8 cellular contexts compared by ENCODE assay signal in genomic region chr14:105486974-105487448, GRCh38.
A peak's percentile ranks its signal among the peaks of the same experiment; 100 is the strongest.
DNase-seq lines count a peak whose midpoint lies in the region; TF ChIP-seq lines count a peak whose summit lies in the region.

No MANE protein-coding gene starts in this region.

- H3K27me3 ChIP-seq in iPS DF 6.9 (ENCODE audit: control insufficient read depth, insufficient read depth, low read length), result peaks cover 7% of the 10 kb centered on the region; the same call in 1 of the 2 replicates
- peaks cover 19% of the 10 kb centered on the region for H3K27me3 ChIP-seq in brain microvascular endothelial cell (replicated peaks)

- no peak overlapping the region for H3K27ac ChIP-seq in iPS DF 6.9 (ENCODE audit: low read length)
- H3K27ac ChIP-seq in brain microvascular endothelial cell, result no peak overlapping the region

- no peak for TF ChIP-seq CTCF in brain microvascular endothelial cell (IDR thresholded peaks at IDR 0.05; ENCODE audit: low read depth, low read length, missing control alignments)

- no peaks in the 10 kb centered on the region for H3K36me3 ChIP-seq in iPS DF 6.9 (ENCODE audit: control insufficient read depth, insufficient read depth, low read length)
- H3K36me3 ChIP-seq in brain microvascular endothelial cell (replicated peaks), result no peaks in the 10 kb centered on the region

- in situ Hi-C loops in brain microvascular endothelial cell (cut with HindIII; ENCODE audit: low pct_ligation_motif_present, low sequenced_read_pairs), result no loop called here

- H3K4me1 ChIP-seq in iPS DF 6.9 (ENCODE audit: control insufficient read depth, insufficient read depth, low read length), result peaks cover 3% of the 10 kb centered on the region

- H3K4me3 ChIP-seq in iPS DF 6.9 (ENCODE audit: low read length) (peak overlapping the region; percentile 4; the same call in 1 of the 2 replicates), brain microvascular endothelial cell (ENCODE audit: low read depth, low read length) (no peak overlapping the region)

- no CpG with 5 or more reads among the region's 45 CpGs for WGBS in iPS DF 6.9 (ENCODE audit: insufficient coverage, insufficient read length)

- DNase-seq in NCI-H146 (lab: John Stamatoyannopoulos, UW), result peak; percentile 61
- DNase-seq in NCI-H146 treated with DMSO at 0.1 percent for 48 hours (lab: John Stamatoyannopoulos, UW; ENCODE audit: unreplicated experiment), result no peak
- peak; percentile 55 for DNase-seq in activated T-cell treated with anti-CD3 and anti-CD28 coated beads for 48 hours (ENCODE audit: low read depth)
- no peak for DNase-seq in iPS DF 6.9 (ENCODE audit: low read depth, low spot score)
- DNase-seq in stimulated activated CD8-positive, alpha-beta memory T cell treated with anti-CD3 and anti-CD28 coated beads, Interleukin-4, amount 100 ng/mL, for 48 hours, result peak; percentile 82
- no peak for DNase-seq in brain microvascular endothelial cell
- no peak for DNase-seq in NCI-H2196 treated with DMSO at 0.1 percent for 48 hours (lab: John Stamatoyannopoulos, UW; ENCODE audit: unreplicated experiment)
- DNase-seq in NCI-H774 (lab: John Stamatoyannopoulos, UW), result no peak

- H3K9me3 ChIP-seq in iPS DF 6.9 (ENCODE audit: control insufficient read depth, insufficient read depth, low read length), result no peaks in the 10 kb centered on the region

Comparison
In these comparisons a context has a peak if more than half of its experiments do, and no peak if none do; other contexts are left out.
1. DNase-seq: peak in NCI-H146 (single experiment), activated T-cell treated with anti-CD3 and anti-CD28 coated beads for 48 hours (single experiment) and stimulated activated CD8-positive, alpha-beta memory T cell treated with anti-CD3 and anti-CD28 coated beads, Interleukin-4, amount 100 ng/mL, for 48 hours (single experiment); none in NCI-H146 treated with DMSO at 0.1 percent for 48 hours (single experiment), iPS DF 6.9 (single experiment), brain microvascular endothelial cell (single experiment), NCI-H2196 treated with DMSO at 0.1 percent for 48 hours (single experiment) and NCI-H774 (single experiment).